In the genomic region with DNA sequence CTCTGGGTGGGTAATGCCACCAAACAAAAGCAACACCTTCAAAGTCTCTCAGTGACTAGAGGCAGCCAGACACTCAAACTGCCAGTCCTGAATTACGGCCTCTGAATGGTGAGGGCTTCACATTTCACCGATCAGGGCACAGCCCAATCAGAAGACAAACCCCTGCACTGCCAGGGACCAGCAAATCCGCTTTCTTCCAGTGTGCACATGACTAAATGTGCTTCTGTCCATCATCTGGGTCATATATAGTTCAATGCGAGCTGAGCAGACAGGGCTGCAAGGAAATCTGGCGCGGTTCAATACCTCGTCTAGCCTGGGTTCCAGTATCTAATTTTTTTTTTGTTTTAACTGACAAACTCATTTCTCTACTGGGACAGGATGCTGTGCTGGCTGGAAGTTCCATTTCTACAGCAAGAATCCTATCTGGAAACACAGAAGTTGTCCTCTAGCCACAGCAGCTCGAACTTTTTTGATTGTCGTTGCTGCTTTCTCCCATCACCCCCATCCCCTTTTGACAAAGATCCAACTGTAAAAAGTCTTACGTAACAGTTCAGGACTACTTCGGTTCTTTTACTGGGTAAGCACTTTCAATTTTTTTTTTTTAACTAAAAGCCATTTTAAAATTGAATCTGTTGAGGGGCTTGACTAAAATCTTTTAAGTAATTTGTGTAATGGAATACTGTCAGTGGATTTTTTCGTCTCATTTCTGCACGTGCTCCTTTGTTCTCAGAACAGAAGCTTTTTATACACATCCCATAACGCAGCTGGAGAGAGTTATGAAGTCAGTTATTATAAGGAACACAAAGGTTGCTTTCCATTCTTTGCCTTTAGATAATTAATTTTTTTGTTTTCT, we compare ENCODE assay signal across 8 cellular contexts.
DNase-seq lines count a peak whose midpoint lies in the region; ATAC-seq and TF ChIP-seq lines count a peak whose summit lies in the region.

No MANE protein-coding gene starts in this region.

- POLR2A ChIA-PET in activated CD8-positive, alpha-beta T cell treated with anti-CD3 and anti-CD28 coated beads for 36 hours (lab: Charles Lee) = interaction anchor here (0.7 to 1.0 kb wide), 4 partner anchors 17 to 1741 kb away, joined by 3 to 4 read pairs (median 3); no protein-coding TSS in a partner anchor

- peak overlapping the region; percentile 66 for H3K4me3 ChIP-seq in epithelial cell of proximal tubule (ENCODE audit: low read depth, low read length)

- no peak for TF ChIP-seq CTCF in activated CD8-positive, alpha-beta T cell treated with anti-CD3 and anti-CD28 coated beads for 36 hours (IDR thresholded peaks at IDR 0.05)
- no peak for TF ChIP-seq CTCF in epithelial cell of proximal tubule (conservative IDR thresholded peaks at IDR 0.05; ENCODE audit: low read depth, low read length)

- H3K9me3 Mint-ChIP-seq in activated CD8-positive, alpha-beta T cell treated with anti-CD3 and anti-CD28 coated beads for 36 hours = no peaks in the 10 kb centered on the region
- H3K9me3 Mint-ChIP-seq in stimulated activated effector memory CD8-positive, alpha-beta T cell treated with anti-CD3 and anti-CD28 coated beads, Interleukin-12 subunit alpha, Interleukin-12 subunit beta, amount 100 ng/mL, for 72 hours = no peaks in the 10 kb centered on the region

- peaks cover 28% of the 10 kb centered on the region for H3K4me1 Mint-ChIP-seq in activated CD8-positive, alpha-beta T cell treated with anti-CD3 and anti-CD28 coated beads for 36 hours (ENCODE audit: low read depth)
- H3K4me1 Mint-ChIP-seq in stimulated activated effector memory CD8-positive, alpha-beta T cell treated with anti-CD3 and anti-CD28 coated beads, Interleukin-12 subunit alpha, Interleukin-12 subunit beta, amount 100 ng/mL, for 72 hours = peaks cover 13% of the 10 kb centered on the region

- peaks cover 3% of the 10 kb centered on the region for H3K27me3 Mint-ChIP-seq in activated CD8-positive, alpha-beta T cell treated with anti-CD3 and anti-CD28 coated beads for 36 hours

- DNase-seq in Ammon's horn (ENCODE audit: low spot score) (peak; percentile 94), NCI-H2196 treated with DMSO at 0.1 percent for 48 hours (lab: John Stamatoyannopoulos, UW; ENCODE audit: unreplicated experiment) (peak; percentile 92), epithelial cell of proximal tubule (ENCODE audit: low read depth) (peak; percentile 83), midbrain (lab: John Stamatoyannopoulos, UW) (peak; percentile 87)
- peak; percentile 73 for DNase-seq in activated CD8-positive, alpha-beta T cell treated with anti-CD3 and anti-CD28 coated beads for 36 hours
- peak in 1 of 2 donors; percentile 51 for DNase-seq in stimulated activated effector memory CD8-positive, alpha-beta T cell treated with anti-CD3 and anti-CD28 coated beads, Interleukin-12 subunit alpha, Interleukin-12 subunit beta, amount 100 ng/mL, for 72 hours (ENCODE audit: low spot score in 2 of 2)

- no peaks in the 10 kb centered on the region for H3K36me3 Mint-ChIP-seq in activated CD8-positive, alpha-beta T cell treated with anti-CD3 and anti-CD28 coated beads for 36 hours (ENCODE audit: low read depth)
- H3K36me3 Mint-ChIP-seq in stimulated activated effector memory CD8-positive, alpha-beta T cell treated with anti-CD3 and anti-CD28 coated beads, Interleukin-12 subunit alpha, Interleukin-12 subunit beta, amount 100 ng/mL, for 72 hours = no peaks in the 10 kb centered on the region

- peak; percentile 77 for ATAC-seq in GM18873 (IDR thresholded peaks at IDR 0.05; ENCODE audit: low FRiP score, unreplicated experiment)
- peak; percentile 95 for ATAC-seq in HG03159 (IDR thresholded peaks at IDR 0.05; ENCODE audit: unreplicated experiment)
- ATAC-seq in activated CD8-positive, alpha-beta T cell treated with anti-CD3 and anti-CD28 coated beads for 36 hours = peak; percentile 98
- peak; percentile 88 for ATAC-seq in stimulated activated effector memory CD8-positive, alpha-beta T cell treated with anti-CD3 and anti-CD28 coated beads, Interleukin-12 subunit alpha, Interleukin-12 subunit beta, amount 100 ng/mL, for 72 hours

- peak overlapping the region; percentile 90 for H3K27ac Mint-ChIP-seq in activated CD8-positive, alpha-beta T cell treated with anti-CD3 and anti-CD28 coated beads for 36 hours
- peak overlapping the region; percentile 75 for H3K27ac Mint-ChIP-seq in stimulated activated effector memory CD8-positive, alpha-beta T cell treated with anti-CD3 and anti-CD28 coated beads, Interleukin-12 subunit alpha, Interleukin-12 subunit beta, amount 100 ng/mL, for 72 hours

- CTCF ChIA-PET in activated CD8-positive, alpha-beta T cell treated with anti-CD3 and anti-CD28 coated beads for 36 hours (lab: Charles Lee) = interaction anchor here (0.8 to 5.8 kb wide), 5 partner anchors 41 to 1740 kb away, joined by 3 to 34 read pairs (median 5); no protein-coding TSS in a partner anchor

- peak overlapping the region; percentile 94 for H3K4me3 Mint-ChIP-seq in activated CD8-positive, alpha-beta T cell treated with anti-CD3 and anti-CD28 coated beads for 36 hours
- peak overlapping the region; percentile 71 for H3K4me3 Mint-ChIP-seq in stimulated activated effector memory CD8-positive, alpha-beta T cell treated with anti-CD3 and anti-CD28 coated beads, Interleukin-12 subunit alpha, Interleukin-12 subunit beta, amount 100 ng/mL, for 72 hours

- intact Hi-C loops in activated CD8-positive, alpha-beta T cell treated with anti-CD3 and anti-CD28 coated beads for 36 hours (cut with micrococcal nuclease) = no loop called here
